In genomic region chr6:134119481-134119880, GRCh38 we compare ENCODE assay signal across 16 cellular contexts.
DNase-seq lines count a peak whose midpoint lies in the region; TF ChIP-seq lines count a peak whose summit lies in the region.
"Had no signal": no experiment of that assay in that cellular context is flagged by ENCODE, and none has a peak within 500 bp of the region (broad histone marks: within the 10 kb centered on the region; RNA-seq: fewer than 3 reads in every experiment).

No MANE protein-coding gene starts in this region.

- H2AFZ ChIP-seq in MM.1S (ENCODE audit: low read length): 0 out of 2 replicates have a peak overlapping the region, but pooled peaks have one; percentile 33
- H2AFZ ChIP-seq: GM23248 had no signal

- no peaks in the 10 kb centered on the region for H3K9me2 ChIP-seq in MM.1S (replicated peaks; ENCODE audit: insufficient read depth, low read length)

- no peak for TF ChIP-seq EP300 in esophagus muscularis mucosa (IDR thresholded peaks at IDR 0.05)
- TF ChIP-seq EP300 in transverse colon (IDR thresholded peaks at IDR 0.05; ENCODE audit: low read depth): no peak

- H3K27ac ChIP-seq in MM.1S (ENCODE audit: low read length) (no peak overlapping the region), esophagus muscularis mucosa (replicated peaks in 1 of 4) (no peak overlapping the region), transverse colon (no peak overlapping the region)
- H3K27ac ChIP-seq: 22Rv1, A549, BLaER1, GM23248, HL-60 had no signal

- H3K9ac ChIP-seq in MM.1S (ENCODE audit: low read length): no peak overlapping the region
- H3K9ac ChIP-seq: BLaER1, GM23248 had no signal

- in situ Hi-C loops in transverse colon (cut with MboI; ENCODE audit: low pct_ligation_motif_present in 1 of 4, low pct_unique_long_range_greater_than_20kb in 1 of 4, low sequenced_read_pairs in 3 of 4): no loop called here

- H3K4me1 ChIP-seq in MM.1S (ENCODE audit: low read length): no peaks in the 10 kb centered on the region
- H3K4me1 ChIP-seq in esophagus muscularis mucosa: peaks cover 0 to 9% (median 2%) of the 10 kb centered on the region in 4 donors
- H3K4me1 ChIP-seq in transverse colon: no peaks in the 10 kb centered on the region
- H3K4me1 ChIP-seq: A549 had no signal

- no peak overlapping the region for H3K4me2 ChIP-seq in MM.1S (ENCODE audit: low read depth, low read length)
- H3K4me2 ChIP-seq: A549 had no signal

- DNase-seq in DMS 273 (lab: John Stamatoyannopoulos, UW; ENCODE audit: unreplicated experiment) (peak; percentile 18), DMS 273 treated with DMSO at 0.1 percent for 48 hours (lab: John Stamatoyannopoulos, UW) (no peak), MM.1S (no peak), esophagus muscularis mucosa (ENCODE audit: extremely low spot score) (peak; percentile 31), iPS-NIHi11 (ENCODE audit: low spot score) (no peak), transverse colon (no peak)
- DNase-seq in activated CD4-positive, alpha-beta T cell treated with anti-CD3 and anti-CD28 coated beads, Interleukin-2, amount 50 U/mL, for 4 hours: no peak
- DNase-seq: CD4-positive, alpha-beta memory T cell; DMS79; GDM1; GM23248; HCEC 1CT had no signal

- intact Hi-C loops in esophagus muscularis mucosa (cut with DNase I) (no loop called here), transverse colon (cut with DNase I; ENCODE audit: low total_unique reads) (no loop called here)

- H4K20me1 ChIP-seq in MM.1S (ENCODE audit: insufficient read depth, low read length): no peaks in the 10 kb centered on the region
- H4K20me1 ChIP-seq: BLaER1 had no signal

- H3K9me3 ChIP-seq in MM.1S (replicated peaks; ENCODE audit: insufficient read depth, low read length) (no peaks in the 10 kb centered on the region), esophagus muscularis mucosa (no peaks in the 10 kb centered on the region), transverse colon (no peaks in the 10 kb centered on the region)
- H3K9me3 ChIP-seq: A549 had no signal

- H3K27me3 ChIP-seq in MM.1S (replicated peaks; ENCODE audit: insufficient read depth, low read length): no peaks in the 10 kb centered on the region
- H3K27me3 ChIP-seq in esophagus muscularis mucosa: peaks cover 0 to 10% (median 0%) of the 10 kb centered on the region in 4 donors
- H3K27me3 ChIP-seq in transverse colon: peaks cover 3% of the 10 kb centered on the region
- H3K27me3 ChIP-seq: BLaER1 had no signal

- H3K36me3 ChIP-seq in MM.1S (replicated peaks; ENCODE audit: insufficient read depth, low read length) (no peaks in the 10 kb centered on the region), esophagus muscularis mucosa (no peaks in the 10 kb centered on the region), transverse colon (no peaks in the 10 kb centered on the region)
- H3K36me3 ChIP-seq: BLaER1 had no signal

- no peaks in the 10 kb centered on the region for H3F3A ChIP-seq in MM.1S (ENCODE audit: insufficient read depth, low read length)

- TF ChIP-seq CTCF in MM.1S (IDR thresholded peaks at IDR 0.05; ENCODE audit: low read length) (no peak), esophagus muscularis mucosa (IDR thresholded peaks at IDR 0.05) (no peak), transverse colon (IDR thresholded peaks at IDR 0.05) (no peak)

- no peak overlapping the region for H3K4me3 ChIP-seq in MM.1S (ENCODE audit: low read length)
- H3K4me3 ChIP-seq in esophagus muscularis mucosa: no peak overlapping the region
- H3K4me3 ChIP-seq in transverse colon: no peak overlapping the region
- H3K4me3 ChIP-seq: A549, BLaER1, GM23248 had no signal

- no peaks in the 10 kb centered on the region for H3K79me2 ChIP-seq in MM.1S (ENCODE audit: low read length)

- TF ChIP-seq POLR2A in esophagus muscularis mucosa (IDR thresholded peaks at IDR 0.05; ENCODE audit: low read depth) (no peak), transverse colon (IDR thresholded peaks at IDR 0.05) (no peak)

Comparison
In these comparisons a context has a peak if more than half of its experiments do, and no peak if none do; other contexts are left out.
1. DNase-seq: peak in DMS 273 (single experiment) and esophagus muscularis mucosa (single experiment); none in DMS 273 treated with DMSO at 0.1 percent for 48 hours (single experiment), MM.1S (single experiment), iPS-NIHi11 (single experiment), activated CD4-positive, alpha-beta T cell treated with anti-CD3 and anti-CD28 coated beads, Interleukin-2, amount 50 U/mL, for 4 hours (0 of 2) and transverse colon (single experiment).